In genomic region chr2:106116248-106116647, GRCh38 we compare ENCODE assay signal across 14 cellular contexts.
"Had no signal": no experiment of that assay in that cellular context is flagged by ENCODE, and none has a peak within 500 bp of the region (broad histone marks: within the 10 kb centered on the region; RNA-seq: fewer than 3 reads in every experiment).

No MANE protein-coding gene starts in this region.

- DNase-seq: activated CD4-positive, alpha-beta memory T cell treated with anti-CD3 and anti-CD28 coated beads for 36 hours; activated CD4-positive, CD25-positive, alpha-beta regulatory T cell treated with anti-CD3 and anti-CD28 coated beads, Interleukin-2, amount 50 U/mL, for 72 hours; activated CD8-positive, alpha-beta memory T cell treated with anti-CD3 and anti-CD28 coated beads, Interleukin-2, amount 50 U/mL, for 4 hours; activated naive CD4-positive, alpha-beta T cell treated with anti-CD3 and anti-CD28 coated beads for 36 hours; esophagus squamous epithelium; foreskin fibroblast; heart left ventricle; pancreas; retina had no signal

- H3K27ac Mint-ChIP-seq: activated CD4-positive, alpha-beta memory T cell treated with anti-CD3 and anti-CD28 coated beads for 36 hours; activated naive CD4-positive, alpha-beta T cell treated with anti-CD3 and anti-CD28 coated beads for 36 hours; activated T-helper 1 cell treated with anti-CD3 and anti-CD28 coated beads, Interleukin-12 subunit alpha, Interleukin-12 subunit beta, Interleukin-2, Interleukin-4 antibody, amounts not matched to agents 30 ng/mL and 10 ng/mL and 1 ng/mL, durations not matched to agents 14 hours and 24 hours and 36 hours; mesothelial cell of epicardium had no signal

- FAIRE-seq: pancreas had no signal

- H3K4me3 Mint-ChIP-seq: activated CD4-positive, alpha-beta memory T cell treated with anti-CD3 and anti-CD28 coated beads for 36 hours; activated naive CD4-positive, alpha-beta T cell treated with anti-CD3 and anti-CD28 coated beads for 36 hours; activated T-helper 1 cell treated with anti-CD3 and anti-CD28 coated beads, Interleukin-12 subunit alpha, Interleukin-12 subunit beta, Interleukin-2, Interleukin-4 antibody, amounts not matched to agents 30 ng/mL and 10 ng/mL and 1 ng/mL, durations not matched to agents 14 hours and 24 hours and 36 hours; mesothelial cell of epicardium; stimulated activated memory B cell treated with anti-CD40 and anti-IgM and Interleukin-4, amounts not matched to agents 10 μg/mL and 1 μg/mL and 100 μg/mL, for 72 hours had no signal

- H3K27ac ChIP-seq: esophagus squamous epithelium, pancreas, tibial nerve had no signal

- H3K27me3 ChIP-seq: esophagus squamous epithelium, heart left ventricle, pancreas, tibial nerve had no signal

- H3K9me3 ChIP-seq: esophagus squamous epithelium, heart left ventricle, pancreas, tibial nerve had no signal

- H3K27me3 Mint-ChIP-seq: activated CD4-positive, alpha-beta memory T cell treated with anti-CD3 and anti-CD28 coated beads for 36 hours; stimulated activated memory B cell treated with anti-CD40 and anti-IgM and Interleukin-4, amounts not matched to agents 10 μg/mL and 1 μg/mL and 100 μg/mL, for 72 hours had no signal

- H3K9me3 Mint-ChIP-seq: activated CD4-positive, alpha-beta memory T cell treated with anti-CD3 and anti-CD28 coated beads for 36 hours; activated naive CD4-positive, alpha-beta T cell treated with anti-CD3 and anti-CD28 coated beads for 36 hours; activated T-helper 1 cell treated with anti-CD3 and anti-CD28 coated beads, Interleukin-12 subunit alpha, Interleukin-12 subunit beta, Interleukin-2, Interleukin-4 antibody, amounts not matched to agents 30 ng/mL and 10 ng/mL and 1 ng/mL, durations not matched to agents 14 hours and 24 hours and 36 hours; mesothelial cell of epicardium; stimulated activated memory B cell treated with anti-CD40 and anti-IgM and Interleukin-4, amounts not matched to agents 10 μg/mL and 1 μg/mL and 100 μg/mL, for 72 hours had no signal

- H3K4me1 Mint-ChIP-seq: mesothelial cell of epicardium had no signal

- ATAC-seq: pancreas; stimulated activated memory B cell treated with anti-CD40 and anti-IgM and Interleukin-4, amounts not matched to agents 10 μg/mL and 1 μg/mL and 100 μg/mL, for 72 hours had no signal

- H3K4me3 ChIP-seq: esophagus squamous epithelium, heart left ventricle, pancreas, smooth muscle cell, tibial nerve had no signal
